In genomic region chr9:14348241-14349140, GRCh38 we compare ENCODE assay signal across 8 cellular contexts. TPM values are rescaled to one million over a fixed set of nuclear protein-coding genes. Genes with fewer than 3 reads are reported as not detected.
DNase-seq lines count a peak whose midpoint lies in the region; ATAC-seq and TF ChIP-seq lines count a peak whose summit lies in the region.

No MANE protein-coding gene starts in this region.

- H3K4me3 ChIP-seq in AG10803 (ENCODE audit: low read length) (peak overlapping the region; percentile 15), Panc1 (ENCODE audit: low read depth in 2 of 2, low read length in 2 of 2) (peak overlapping the region; percentile 35 to 52), gastroesophageal sphincter (peak overlapping the region; percentile 33 to 60)

- H3K36me3 Mint-ChIP-seq in nephron progenitor cell (ENCODE audit: low read depth) = no peaks in the 10 kb centered on the region

- H3K27me3 Mint-ChIP-seq in nephron progenitor cell (ENCODE audit: low read depth, poor library complexity) = peaks cover 8% of the 10 kb centered on the region

- ATAC-seq in Panc1 = peak; percentile 28; the same call in 1 of the 2 replicates
- no peak for ATAC-seq in gastroesophageal sphincter

- no peak for TF ChIP-seq POLR2A in gastroesophageal sphincter (IDR thresholded peaks at IDR 0.05)

- H3K27ac Mint-ChIP-seq in nephron progenitor cell = no peak overlapping the region

- no peak for TF ChIP-seq EP300 in gastroesophageal sphincter (IDR thresholded peaks at IDR 0.05)

- no peak for DNase-seq in AG10803 (ENCODE audit: low read depth)
- DNase-seq in Panc1 (ENCODE audit: low read depth, low spot score) = no peak
- DNase-seq in nephron progenitor cell = peak; percentile 30
- no peak for DNase-seq in DMS114 treated with DMSO at 0.1 percent for 48 hours (lab: John Stamatoyannopoulos, UW; ENCODE audit: unreplicated experiment)
- no peak for DNase-seq in COLO829 (ENCODE audit: low spot score)
- no peak for DNase-seq in NCI-H69 (lab: John Stamatoyannopoulos, UW)
- no peak for DNase-seq in NCI-H774 (lab: John Stamatoyannopoulos, UW)

- H3K9me3 Mint-ChIP-seq in nephron progenitor cell = no peaks in the 10 kb centered on the region

- H3K36me3 ChIP-seq in Panc1 (ENCODE audit: control insufficient read depth, insufficient read depth, low read length) (no peaks in the 10 kb centered on the region), gastroesophageal sphincter (no peaks in the 10 kb centered on the region)

- CTCF ChIA-PET in Panc1 (lab: Charles Lee) = no interaction called here

- 7 to 11% methylated on average over 14 to 23 of the region's 45 CpGs for WGBS in gastroesophageal sphincter (ENCODE audit: low coverage in 1 of 2), 2 donors

- H3K4me3 Mint-ChIP-seq in nephron progenitor cell = no peak overlapping the region

- POLR2A ChIA-PET in Panc1 (lab: Charles Lee) = no interaction called here

- no peaks in the 10 kb centered on the region for H3K9me3 ChIP-seq in Panc1 (ENCODE audit: control insufficient read depth, insufficient read depth, low read depth, low read length)
- no peaks in the 10 kb centered on the region for H3K9me3 ChIP-seq in gastroesophageal sphincter

- TF ChIP-seq CTCF in AG10803 (conservative IDR thresholded peaks at IDR 0.05; ENCODE audit: low read length) (no peak), Panc1 (IDR thresholded peaks at IDR 0.05) (no peak), gastroesophageal sphincter (IDR thresholded peaks at IDR 0.05) (peak in 1 of 4 experiments; percentile 11), nephron progenitor cell (IDR thresholded peaks at IDR 0.05) (no peak)

- in situ Hi-C loops in Panc1 (cut with HindIII; ENCODE audit: low pct_unique_long_range_greater_than_20kb, low sequenced_read_pairs) = no loop called here

- H3K4me1 ChIP-seq in Panc1 (ENCODE audit: control insufficient read depth, insufficient read depth, low read length) = no peaks in the 10 kb centered on the region
- peaks cover 0 to 91% (median 5%) of the 10 kb centered on the region in 3 donors for H3K4me1 ChIP-seq in gastroesophageal sphincter

- intact Hi-C loops in Panc1 (cut with micrococcal nuclease; ENCODE audit: unreplicated experiment) = no loop called here

- no peak overlapping the region for H3K27ac ChIP-seq in Panc1 (ENCODE audit: low read length)
- peak overlapping the region; percentile 9 to 81 (median 78) for H3K27ac ChIP-seq in gastroesophageal sphincter

- BruUV-seq in Panc1 (replicated peaks; lab: Mats Ljungman, UMichigan) = no TSS peak

- H3K27me3 ChIP-seq in Panc1 (ENCODE audit: control insufficient read depth, insufficient read depth, low read length) (no peaks in the 10 kb centered on the region), gastroesophageal sphincter (peaks cover 63% of the 10 kb centered on the region)

- H3K4me1 Mint-ChIP-seq in nephron progenitor cell = peaks cover 49% of the 10 kb centered on the region

RNA-seq across cellular contexts. Expression of gene NFIB, which starts 34.5 kb away (rescaled TPM):
- total RNA-seq in Panc1 (2021; ENCODE audit: unreplicated experiment) (26.7 TPM), gastroesophageal sphincter (10 to 100 TPM; 61.0 to 68.3 (median 65.4) TPM)
- polyA plus RNA-seq in Panc1 (2012; ENCODE audit: insufficient read length) = 5.0 TPM
